Comparison of ENCODE assay signal across 10 cellular contexts in the genomic region with DNA sequence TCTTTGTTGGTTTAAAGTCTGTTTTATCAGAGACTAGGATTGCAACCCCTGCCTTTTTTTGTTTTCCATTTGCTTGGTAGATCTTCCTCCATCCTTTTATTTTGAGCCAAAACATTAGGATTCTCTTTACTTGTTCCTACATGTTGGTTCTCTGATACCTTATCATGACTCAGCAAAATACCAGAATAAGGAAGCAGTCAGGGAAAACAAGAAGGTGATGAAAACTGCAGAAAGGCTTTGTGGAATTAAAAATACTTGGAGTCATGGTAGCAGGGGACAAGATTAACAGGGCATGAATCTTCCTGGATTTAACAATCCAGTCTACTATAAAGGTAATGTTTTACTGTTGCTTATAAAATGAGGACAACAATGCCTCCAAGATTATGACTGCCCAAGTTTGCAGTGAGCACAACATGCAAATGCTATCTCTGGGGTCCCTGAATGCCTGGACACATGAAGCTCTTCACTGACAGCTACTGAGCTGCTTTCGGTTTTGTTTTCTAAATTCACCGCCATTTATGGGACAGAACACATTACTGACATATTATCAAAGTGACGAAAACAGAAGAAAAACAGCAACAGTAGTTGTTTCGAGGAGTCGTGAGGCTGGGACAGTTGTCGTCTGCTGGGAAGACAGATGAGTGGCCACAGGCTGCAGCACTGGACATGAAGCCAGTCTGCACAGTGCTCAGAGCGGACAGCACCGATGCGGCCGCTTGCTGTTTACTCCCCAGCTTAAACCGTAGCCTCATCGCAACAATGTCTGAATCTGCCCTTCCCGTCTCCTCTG.
DNase-seq lines count a peak whose midpoint lies in the region; ATAC-seq and TF ChIP-seq lines count a peak whose summit lies in the region.
"Had no signal": no experiment of that assay in that cellular context is flagged by ENCODE, and none has a peak within 500 bp of the region (broad histone marks: within the 10 kb centered on the region; RNA-seq: fewer than 3 reads in every experiment).

No MANE protein-coding gene starts in this region.

- H3K4me3 ChIP-seq in GM23338 (no peak overlapping the region), ascending aorta (peak overlapping the region; percentile 8 to 53), skeletal muscle tissue (ENCODE audit: low read length in 3 of 3) (peak overlapping the region in 2 of 3 donors; percentile 51 to 65), HAP-1 (no peak overlapping the region)

- ATAC-seq in GM23338 (no peak), left ventricle myocardium superior (peak; percentile 65), HG03520 (IDR thresholded peaks at IDR 0.05; ENCODE audit: unreplicated experiment) (no peak), GM19455 (IDR thresholded peaks at IDR 0.05; ENCODE audit: unreplicated experiment) (no peak)
- ATAC-seq: activated CD4-positive, alpha-beta T cell treated with anti-CD3 and anti-CD28 coated beads for 36 hours had no signal

- H3K27ac ChIP-seq in GM23338 (ENCODE audit: low read depth) (no peak overlapping the region), ascending aorta (no peak overlapping the region), skeletal muscle tissue (ENCODE audit: low read depth, low read length) (no peak overlapping the region)

- intact Hi-C loops in ascending aorta (cut with DNase I): no loop called here
- intact Hi-C loops in left ventricle myocardium superior (cut with micrococcal nuclease): no loop called here

- peak overlapping the region; percentile 47; the same call in 1 of the 2 replicates for H3K27ac Mint-ChIP-seq in GM23338
- H3K27ac Mint-ChIP-seq: activated CD4-positive, alpha-beta T cell treated with anti-CD3 and anti-CD28 coated beads for 36 hours had no signal

- H4K20me1 ChIP-seq in GM23338 (replicated peaks; ENCODE audit: insufficient read depth): no peaks in the 10 kb centered on the region

- H3K4me2 ChIP-seq in GM23338: no peak overlapping the region; the same call in 1 of the 2 replicates

- H3K9me3 Mint-ChIP-seq in GM23338: no peaks in the 10 kb centered on the region

- peaks cover 6% of the 10 kb centered on the region; the same call in 2 of the 3 replicates for H3K4me1 Mint-ChIP-seq in GM23338
- H3K4me1 Mint-ChIP-seq: activated CD4-positive, alpha-beta T cell treated with anti-CD3 and anti-CD28 coated beads for 36 hours had no signal

- TF ChIP-seq CTCF in GM23338 (conservative IDR thresholded peaks at IDR 0.05; ENCODE audit: low read depth in 2 of 2) (no peak), ascending aorta (IDR thresholded peaks at IDR 0.05) (no peak)

- H3K9ac ChIP-seq in skeletal muscle tissue (ENCODE audit: low read depth in 1 of 3, low read length in 3 of 3): no peak overlapping the region

- H3K36me3 ChIP-seq in GM23338 (ENCODE audit: insufficient read depth): no peaks in the 10 kb centered on the region
- H3K36me3 ChIP-seq in ascending aorta: no peaks in the 10 kb centered on the region
- H3K36me3 ChIP-seq in skeletal muscle tissue (ENCODE audit: control insufficient read depth in 3 of 3, insufficient read depth in 3 of 3, low read length in 3 of 3): no peaks in the 10 kb centered on the region
- no peaks in the 10 kb centered on the region for H3K36me3 ChIP-seq in HAP-1 (replicated peaks)

- no peaks in the 10 kb centered on the region for H3K9me3 ChIP-seq in ascending aorta
- no peaks in the 10 kb centered on the region for H3K9me3 ChIP-seq in skeletal muscle tissue (ENCODE audit: control insufficient read depth in 3 of 3, low read length in 3 of 3)
- H3K9me3 ChIP-seq in HAP-1: no peaks in the 10 kb centered on the region

- no peak for DNase-seq in GM23338 (ENCODE audit: low spot score)
- DNase-seq in ascending aorta (ENCODE audit: low spot score in 2 of 2): no peak
- DNase-seq in left ventricle myocardium superior: peak; percentile 25
- no peak for DNase-seq in NCI-H2029 (lab: John Stamatoyannopoulos, UW)
- DNase-seq in HAP-1 (ENCODE audit: low spot score in 2 of 2): no peak
- DNase-seq: activated CD4-positive, alpha-beta T cell treated with anti-CD3 and anti-CD28 coated beads for 36 hours; hypothalamus had no signal

- H3K9me2 ChIP-seq in GM23338 (ENCODE audit: insufficient read depth): no peaks in the 10 kb centered on the region

- H2AFZ ChIP-seq in GM23338: peak overlapping the region; percentile 95

- H3K79me2 ChIP-seq in GM23338 (replicated peaks; ENCODE audit: insufficient read depth): no peaks in the 10 kb centered on the region

- H3K4me1 ChIP-seq in GM23338 (ENCODE audit: insufficient read depth): no peaks in the 10 kb centered on the region
- no peaks in the 10 kb centered on the region for H3K4me1 ChIP-seq in ascending aorta
- peaks cover 0 to 2% (median 0%) of the 10 kb centered on the region in 3 donors for H3K4me1 ChIP-seq in skeletal muscle tissue (ENCODE audit: control insufficient read depth in 3 of 3, insufficient read depth in 3 of 3, low read length in 3 of 3)
- no peaks in the 10 kb centered on the region for H3K4me1 ChIP-seq in HAP-1

- no peaks in the 10 kb centered on the region for H3K36me3 Mint-ChIP-seq in GM23338 (ENCODE audit: low read depth)

- H3K27me3 ChIP-seq in GM23338 (ENCODE audit: insufficient read depth): no peaks in the 10 kb centered on the region
- H3K27me3 ChIP-seq in ascending aorta: no peaks in the 10 kb centered on the region
- no peaks in the 10 kb centered on the region for H3K27me3 ChIP-seq in skeletal muscle tissue (ENCODE audit: control insufficient read depth in 3 of 3, insufficient read depth in 3 of 3, low read length in 3 of 3)
- no peaks in the 10 kb centered on the region for H3K27me3 ChIP-seq in HAP-1 (ENCODE audit: low read depth)

- H3K4me3 Mint-ChIP-seq in GM23338: no peak overlapping the region
- H3K4me3 Mint-ChIP-seq: activated CD4-positive, alpha-beta T cell treated with anti-CD3 and anti-CD28 coated beads for 36 hours had no signal

- no peaks in the 10 kb centered on the region for H3F3A ChIP-seq in GM23338 (replicated peaks; ENCODE audit: low read depth)

- no peaks in the 10 kb centered on the region for H3K27me3 Mint-ChIP-seq in GM23338 (ENCODE audit: insufficient read depth, low read depth, poor library complexity)

- in situ Hi-C loops in HAP-1 (cut with MboI; ENCODE audit: low sequenced_read_pairs): no loop called here

TF ChIP-seq in GM23338, 12 proteins besides CTCF, POLR2A, EP300 and RAD21 (continues in another document):
- TF ChIP-seq ZNF114 (CRISPR knock-in tag; IDR thresholded peaks at IDR 0.05): no peak
- TF ChIP-seq POLR2AphosphoS5 (IDR thresholded peaks at IDR 0.05; ENCODE audit: low read depth): no peak
- no peak for TF ChIP-seq ZNF462 (CRISPR knock-in tag; IDR thresholded peaks at IDR 0.05)
- no peak for TF ChIP-seq STAT1 (IDR thresholded peaks at IDR 0.05; ENCODE audit: unreplicated experiment)
- TF ChIP-seq EZH2phosphoT487 (IDR thresholded peaks at IDR 0.05; ENCODE audit: unreplicated experiment): no peak

Comparison
In these comparisons a context has a peak if more than half of its experiments do, and no peak if none do; other contexts are left out.
1. H3K4me3 ChIP-seq: peak in ascending aorta (2 of 2) and skeletal muscle tissue (2 of 3); none in GM23338 (single experiment) and HAP-1 (single experiment).